In the genomic region with DNA sequence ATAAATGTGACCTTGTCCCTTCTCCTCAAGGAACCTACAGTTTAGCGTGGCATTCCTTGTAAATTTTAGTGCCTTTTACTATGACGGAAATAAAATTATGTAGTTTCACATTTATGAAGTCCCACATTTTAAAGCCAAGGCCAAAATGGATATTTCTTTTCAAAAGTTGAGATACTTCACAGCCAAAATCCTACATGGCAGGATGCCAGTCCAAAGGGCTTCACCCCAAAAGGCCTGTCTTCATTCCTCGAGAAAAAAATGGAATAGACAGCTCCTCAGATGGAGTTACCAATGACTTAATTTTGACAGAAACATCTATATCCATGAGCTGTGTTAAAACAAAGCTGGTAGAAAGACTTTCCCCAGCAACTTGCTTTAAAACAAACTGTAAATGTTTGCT, we compare ENCODE assay signal across 24 cellular contexts.
"Had no signal": no experiment of that assay in that cellular context is flagged by ENCODE, and none has a peak within 500 bp of the region (broad histone marks: within the 10 kb centered on the region; RNA-seq: fewer than 3 reads in every experiment).

No MANE protein-coding gene starts in this region.

- H3K4me1 ChIP-seq: suprapubic skin, upper lobe of left lung, uterus, vagina had no signal

- H3K36me3 ChIP-seq: stomach, suprapubic skin, thoracic aorta, thyroid gland, tibial artery, tibial nerve, transverse colon, upper lobe of left lung, upper lobe of right lung, uterus, vagina had no signal

- H3K27me3 ChIP-seq: stomach, suprapubic skin, testis, thyroid gland, tibial artery, tibial nerve, transverse colon, upper lobe of left lung, upper lobe of right lung, uterus, vagina had no signal

- H3K4me3 ChIP-seq: stomach, suprapubic skin, testis, thoracic aorta, thyroid gland, tibial artery, tibial nerve, transverse colon, upper lobe of left lung, upper lobe of right lung, uterus, vagina had no signal

- DNase-seq: stimulated activated CD4-positive, alpha-beta T cell treated with anti-CD3 and anti-CD28 coated beads, Interleukin-2, amount 100 ng/mL, for 48 hours; stimulated activated CD4-positive, alpha-beta T cell treated with anti-CD3 and anti-CD28 coated beads, Interleukin-4, amount 100 ng/mL, for 1 hour; stimulated activated CD4-positive, alpha-beta T cell treated with anti-CD3 and anti-CD28 coated beads, Interleukin-4, amount 100 ng/mL, for 24 hours; stimulated activated CD4-positive, alpha-beta T cell treated with anti-CD3 and anti-CD28 coated beads, Interleukin-4, amount 100 ng/mL, for 4 hours; stimulated activated CD8-positive, alpha-beta memory T cell treated with anti-CD3 and anti-CD28 coated beads, Interleukin-4, amount 100 ng/mL, for 48 hours; stimulated activated naive B cell treated with anti-CD40 and anti-IgM and Interleukin-4, amounts not matched to agents 10 μg/mL and 1 μg/mL and 100 μg/mL, for 72 hours; stimulated activated naive CD4-positive, alpha-beta T cell; stimulated activated naive CD4-positive, alpha-beta T cell treated with Interleukin-2 at 50 U/mL for 16 hours; stimulated activated naive CD8-positive, alpha-beta T cell treated with anti-CD3 and anti-CD28 coated beads, Interleukin-15, amount 100 ng/mL, for 72 hours; stimulated activated naive CD8-positive, alpha-beta T cell treated with anti-CD3 and anti-CD28 coated beads, Interleukin-15, Interleukin-2, amounts not matched to agents 100 U/mL and 50 U/mL, for 24 hours; stomach; substantia nigra; testis; thyroid gland; tibial artery; transverse colon; trophoblast cell; upper lobe of left lung; upper lobe of right lung; uterus had no signal

- H3K9me3 ChIP-seq: stomach, suprapubic skin, testis, thoracic aorta, thyroid gland, tibial artery, tibial nerve, transverse colon, upper lobe of left lung, upper lobe of right lung, uterus, vagina had no signal

- H3K27ac ChIP-seq: stomach, suprapubic skin, thoracic aorta, thyroid gland, tibial artery, tibial nerve, transverse colon, upper lobe of left lung, upper lobe of right lung, uterus, vagina had no signal
